ENCODE assay signal across 23 cellular contexts in the genomic region with DNA sequence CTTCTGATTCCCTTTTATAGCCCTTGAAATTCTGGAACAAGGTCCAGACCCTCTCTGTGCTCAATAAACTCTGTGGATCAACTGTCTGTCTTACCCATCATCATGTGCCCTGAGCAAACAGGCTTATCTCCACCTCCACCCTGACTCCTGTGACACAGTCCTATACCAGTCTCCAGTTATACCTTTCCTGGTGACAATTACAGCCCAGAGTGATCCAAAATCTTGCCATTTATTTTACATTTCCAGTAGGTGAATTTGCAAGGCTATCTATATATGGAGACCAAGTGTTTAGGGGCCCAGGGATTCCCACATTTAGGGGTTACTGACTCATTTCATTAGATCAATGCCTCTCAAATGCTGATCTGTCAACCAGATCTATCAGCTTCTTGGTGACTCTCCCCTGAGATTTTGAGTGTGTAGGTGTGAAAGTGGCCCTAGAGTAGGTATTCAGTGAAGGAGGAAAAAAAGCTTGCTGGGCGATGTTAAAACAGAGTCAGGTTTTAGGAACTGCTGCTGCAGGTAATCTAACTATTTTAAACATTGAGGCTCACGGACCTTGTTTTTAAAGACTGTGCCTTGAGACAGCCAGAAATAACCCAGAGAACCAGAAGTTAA.
DNase-seq lines count a peak whose midpoint lies in the region; ATAC-seq and TF ChIP-seq lines count a peak whose summit lies in the region.
"Had no signal": no experiment of that assay in that cellular context is flagged by ENCODE, and none has a peak within 500 bp of the region (broad histone marks: within the 10 kb centered on the region; RNA-seq: fewer than 3 reads in every experiment).

No MANE protein-coding gene starts in this region.

- H3K18ac ChIP-seq in mesendoderm (ENCODE audit: low read length): no peak overlapping the region

- ATAC-seq in left ventricle myocardium superior (no peak), HG02885 (IDR thresholded peaks at IDR 0.05; ENCODE audit: poor library complexity, unreplicated experiment) (peak; percentile 46), HG03354 (IDR thresholded peaks at IDR 0.05; ENCODE audit: poor library complexity, severe bottlenecking, unreplicated experiment) (no peak)
- ATAC-seq: Panc1 had no signal

- no peaks in the 10 kb centered on the region for H3K79me1 ChIP-seq in mesendoderm (ENCODE audit: low read length)

- H4K5ac ChIP-seq in mesendoderm (ENCODE audit: low read length): peak overlapping the region; percentile 60

- no peak overlapping the region for H2AFZ ChIP-seq in OCI-LY1 (ENCODE audit: low read length)

- H3K27ac ChIP-seq in cardiac muscle cell: peak overlapping the region; percentile 67
- peak overlapping the region; percentile 82 for H3K27ac ChIP-seq in OCI-LY1 (ENCODE audit: low read depth, low read length, poor library complexity, severe bottlenecking)
- no peak overlapping the region for H3K27ac ChIP-seq in mesendoderm (ENCODE audit: low read depth, low read length)
- H3K27ac ChIP-seq: HL-60, RWPE1 had no signal

- TF ChIP-seq CTCF in cardiac muscle cell (IDR thresholded peaks at IDR 0.05; ENCODE audit: low read depth, low read length) (no peak), OCI-LY1 (IDR thresholded peaks at IDR 0.05; ENCODE audit: low read length) (no peak)

- no peak overlapping the region for H4K8ac ChIP-seq in mesendoderm (ENCODE audit: low read depth, low read length)

- H3K79me2 ChIP-seq in OCI-LY1 (ENCODE audit: insufficient read depth, low read length) (no peaks in the 10 kb centered on the region), mesendoderm (ENCODE audit: control insufficient read depth, insufficient read depth, low read length) (no peaks in the 10 kb centered on the region)

- H3K9ac ChIP-seq in OCI-LY1 (ENCODE audit: low read length) (no peak overlapping the region), mesendoderm (ENCODE audit: low read length) (no peak overlapping the region)

- H3K9me3 ChIP-seq in cardiac muscle cell (ENCODE audit: low read depth): no peaks in the 10 kb centered on the region
- no peaks in the 10 kb centered on the region for H3K9me3 ChIP-seq in OCI-LY1 (ENCODE audit: low read length)

- peak overlapping the region; percentile 94 for H2BK5ac ChIP-seq in mesendoderm (ENCODE audit: low read length)

- peak overlapping the region; percentile 43 for H3K56ac ChIP-seq in mesendoderm (ENCODE audit: low read length)

- DNase-seq in cardiac muscle cell (ENCODE audit: low read depth in 1 of 2, low spot score in 1 of 2) (no peak), left ventricle myocardium superior (no peak), mesendoderm (no peak), medulla oblongata (ENCODE audit: extremely low spot score) (no peak), SW480 (ENCODE audit: low spot score) (no peak)
- DNase-seq: 8988T, ACHN, NCI-H1092, NCI-H1417 treated with DMSO at 0.1 percent for 48 hours, NCI-H187, NCI-H2081 treated with DMSO at 0.1 percent for 48 hours, NCI-H2171, NCI-H345, NCI-H524, NCI-H748 treated with DMSO at 0.1 percent for 48 hours, SHP77, T-helper 1 cell had no signal

- H3K36me3 ChIP-seq in cardiac muscle cell (no peaks in the 10 kb centered on the region), OCI-LY1 (ENCODE audit: insufficient read depth, low read length) (no peaks in the 10 kb centered on the region), mesendoderm (ENCODE audit: control insufficient read depth, insufficient read depth, low read length) (no peaks in the 10 kb centered on the region)

- no peaks in the 10 kb centered on the region for H3K9me2 ChIP-seq in OCI-LY1 (ENCODE audit: low read depth, low read length)

- H3K4me1 ChIP-seq in cardiac muscle cell (ENCODE audit: low read depth) (peaks cover 32% of the 10 kb centered on the region), OCI-LY1 (ENCODE audit: insufficient read depth, low read length, severe bottlenecking) (peaks cover 58% of the 10 kb centered on the region), mesendoderm (ENCODE audit: control insufficient read depth, low read depth, low read length) (peaks cover 6% of the 10 kb centered on the region)

- H3F3A ChIP-seq in OCI-LY1 (ENCODE audit: insufficient read depth, low read length): no peaks in the 10 kb centered on the region

- no peak overlapping the region for H3K4ac ChIP-seq in mesendoderm (ENCODE audit: low read depth, low read length)

- WGBS in mesendoderm (ENCODE audit: extremely low coverage, insufficient coverage, low lambda C conversion rate): no CpG with 5 or more reads among the region's 2 CpGs

- no peaks in the 10 kb centered on the region for H4K20me1 ChIP-seq in OCI-LY1 (ENCODE audit: insufficient read depth, low read length)

- H3K4me3 ChIP-seq in cardiac muscle cell (no peak overlapping the region), OCI-LY1 (ENCODE audit: low read depth, low read length, poor library complexity, severe bottlenecking) (no peak overlapping the region), mesendoderm (ENCODE audit: low read length) (no peak overlapping the region)

- no peak overlapping the region for H2BK120ac ChIP-seq in mesendoderm (ENCODE audit: low read depth, low read length)

- no peaks in the 10 kb centered on the region for H3K27me3 ChIP-seq in cardiac muscle cell
- H3K27me3 ChIP-seq in OCI-LY1 (ENCODE audit: insufficient read depth, low read length): no peaks in the 10 kb centered on the region
- H3K27me3 ChIP-seq in mesendoderm (ENCODE audit: insufficient read depth, low read length, poor library complexity): no peaks in the 10 kb centered on the region

- H3K23ac ChIP-seq in mesendoderm (ENCODE audit: low read length): no peak overlapping the region

- no peak overlapping the region for H2BK15ac ChIP-seq in mesendoderm (replicated peaks; ENCODE audit: low read depth)

- intact Hi-C loops in left ventricle myocardium superior (cut with micrococcal nuclease): no loop called here

- no peak overlapping the region for H2AK5ac ChIP-seq in mesendoderm (ENCODE audit: low read length)

- no peak overlapping the region for H3K4me2 ChIP-seq in OCI-LY1 (ENCODE audit: low read length)
- no peak overlapping the region for H3K4me2 ChIP-seq in mesendoderm (ENCODE audit: low read length)
